Comparison of ENCODE assay signal across 1 cellular context in the genomic region with DNA sequence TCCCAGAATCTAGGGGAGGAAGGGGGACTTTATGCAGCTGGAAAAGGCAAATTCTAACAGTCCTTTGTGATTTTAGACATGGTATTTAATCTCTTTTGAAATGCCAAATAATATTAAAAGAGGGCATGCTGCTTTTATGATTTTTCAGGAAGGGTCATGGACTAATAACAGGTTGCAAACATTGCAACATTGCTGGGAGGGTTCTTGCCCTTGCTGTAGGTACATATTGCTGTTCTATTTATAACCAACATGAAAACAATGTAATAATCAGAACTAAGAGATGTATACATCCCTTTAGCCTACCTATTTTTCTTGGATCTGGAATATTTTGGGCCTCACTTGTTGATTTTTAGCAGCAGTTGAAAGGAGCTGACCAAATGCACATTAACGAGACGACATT.
TF ChIP-seq lines count a peak whose summit lies in the region.

No MANE protein-coding gene starts in this region.

TF ChIP-seq in HEK293, 187 proteins besides CTCF, POLR2A, EP300 and RAD21 (continued from another document):
- TF ChIP-seq, protein P1, sequence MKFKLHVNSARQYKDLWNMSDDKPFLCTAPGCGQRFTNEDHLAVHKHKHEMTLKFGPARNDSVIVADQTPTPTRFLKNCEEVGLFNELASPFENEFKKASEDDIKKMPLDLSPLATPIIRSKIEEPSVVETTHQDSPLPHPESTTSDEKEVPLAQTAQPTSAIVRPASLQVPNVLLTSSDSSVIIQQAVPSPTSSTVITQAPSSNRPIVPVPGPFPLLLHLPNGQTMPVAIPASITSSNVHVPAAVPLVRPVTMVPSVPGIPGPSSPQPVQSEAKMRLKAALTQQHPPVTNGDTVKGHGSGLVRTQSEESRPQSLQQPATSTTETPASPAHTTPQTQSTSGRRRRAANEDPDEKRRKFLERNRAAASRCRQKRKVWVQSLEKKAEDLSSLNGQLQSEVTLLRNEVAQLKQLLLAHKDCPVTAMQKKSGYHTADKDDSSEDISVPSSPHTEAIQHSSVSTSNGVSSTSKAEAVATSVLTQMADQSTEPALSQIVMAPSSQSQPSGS (tag by site-specific recombination; IDR thresholded peaks at IDR 0.05; ENCODE audit: low read depth) = no peak
- TF ChIP-seq, protein P2, sequence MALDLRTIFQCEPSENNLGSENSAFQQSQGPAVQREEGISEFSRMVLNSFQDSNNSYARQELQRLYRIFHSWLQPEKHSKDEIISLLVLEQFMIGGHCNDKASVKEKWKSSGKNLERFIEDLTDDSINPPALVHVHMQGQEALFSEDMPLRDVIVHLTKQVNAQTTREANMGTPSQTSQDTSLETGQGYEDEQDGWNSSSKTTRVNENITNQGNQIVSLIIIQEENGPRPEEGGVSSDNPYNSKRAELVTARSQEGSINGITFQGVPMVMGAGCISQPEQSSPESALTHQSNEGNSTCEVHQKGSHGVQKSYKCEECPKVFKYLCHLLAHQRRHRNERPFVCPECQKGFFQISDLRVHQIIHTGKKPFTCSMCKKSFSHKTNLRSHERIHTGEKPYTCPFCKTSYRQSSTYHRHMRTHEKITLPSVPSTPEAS (tag by site-specific recombination; IDR thresholded peaks at IDR 0.05) = no peak
- TF ChIP-seq ZNF514 (tag by site-specific recombination; IDR thresholded peaks at IDR 0.05) = no peak
